Comparison of ENCODE assay signal across 2 cellular contexts in the genomic region with DNA sequence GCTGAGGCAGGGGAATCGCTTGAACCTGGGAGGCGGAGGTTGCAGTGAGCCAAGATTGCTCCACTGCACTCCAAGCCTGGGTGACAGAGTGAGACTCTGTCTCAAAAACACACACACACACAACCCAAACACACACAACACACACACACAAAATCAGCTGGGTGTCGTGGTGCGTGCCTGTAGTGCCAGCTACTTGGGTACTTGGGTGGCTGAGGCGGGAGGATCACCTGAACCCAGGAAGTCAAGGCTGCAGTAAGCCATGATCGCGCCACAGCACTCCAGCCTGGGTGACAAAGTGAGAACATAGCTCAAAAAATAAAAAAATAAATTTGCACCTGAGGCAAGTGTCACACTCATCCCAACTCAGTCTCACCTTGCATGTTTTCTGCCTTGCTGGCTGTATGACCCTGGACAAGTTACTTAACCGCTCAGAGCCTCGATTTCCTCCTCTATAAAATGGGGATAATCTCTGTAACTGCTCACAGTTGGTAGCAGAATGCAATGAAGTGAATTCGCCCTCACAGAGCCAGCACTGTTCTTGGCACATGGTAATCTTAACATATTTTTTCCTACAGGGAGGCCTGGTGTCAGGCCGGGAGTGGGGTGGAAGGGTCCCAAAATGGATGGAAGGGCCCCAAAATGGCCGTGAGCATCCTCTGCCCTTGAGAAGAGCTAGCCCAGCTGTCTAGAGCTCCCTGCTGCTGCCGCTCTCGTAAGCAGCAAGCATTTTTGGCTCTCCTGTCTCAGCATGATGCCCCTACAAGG.
TF ChIP-seq lines count a peak whose summit lies in the region.

No MANE protein-coding gene starts in this region.

TF ChIP-seq in GM23338, 12 proteins besides CTCF, POLR2A, EP300 and RAD21:
- TF ChIP-seq ZNF331 (CRISPR knock-in tag; IDR thresholded peaks at IDR 0.05; ENCODE audit: low read depth) (no peak), ZNF114 (CRISPR knock-in tag; IDR thresholded peaks at IDR 0.05) (no peak)
- TF ChIP-seq, protein P1, sequence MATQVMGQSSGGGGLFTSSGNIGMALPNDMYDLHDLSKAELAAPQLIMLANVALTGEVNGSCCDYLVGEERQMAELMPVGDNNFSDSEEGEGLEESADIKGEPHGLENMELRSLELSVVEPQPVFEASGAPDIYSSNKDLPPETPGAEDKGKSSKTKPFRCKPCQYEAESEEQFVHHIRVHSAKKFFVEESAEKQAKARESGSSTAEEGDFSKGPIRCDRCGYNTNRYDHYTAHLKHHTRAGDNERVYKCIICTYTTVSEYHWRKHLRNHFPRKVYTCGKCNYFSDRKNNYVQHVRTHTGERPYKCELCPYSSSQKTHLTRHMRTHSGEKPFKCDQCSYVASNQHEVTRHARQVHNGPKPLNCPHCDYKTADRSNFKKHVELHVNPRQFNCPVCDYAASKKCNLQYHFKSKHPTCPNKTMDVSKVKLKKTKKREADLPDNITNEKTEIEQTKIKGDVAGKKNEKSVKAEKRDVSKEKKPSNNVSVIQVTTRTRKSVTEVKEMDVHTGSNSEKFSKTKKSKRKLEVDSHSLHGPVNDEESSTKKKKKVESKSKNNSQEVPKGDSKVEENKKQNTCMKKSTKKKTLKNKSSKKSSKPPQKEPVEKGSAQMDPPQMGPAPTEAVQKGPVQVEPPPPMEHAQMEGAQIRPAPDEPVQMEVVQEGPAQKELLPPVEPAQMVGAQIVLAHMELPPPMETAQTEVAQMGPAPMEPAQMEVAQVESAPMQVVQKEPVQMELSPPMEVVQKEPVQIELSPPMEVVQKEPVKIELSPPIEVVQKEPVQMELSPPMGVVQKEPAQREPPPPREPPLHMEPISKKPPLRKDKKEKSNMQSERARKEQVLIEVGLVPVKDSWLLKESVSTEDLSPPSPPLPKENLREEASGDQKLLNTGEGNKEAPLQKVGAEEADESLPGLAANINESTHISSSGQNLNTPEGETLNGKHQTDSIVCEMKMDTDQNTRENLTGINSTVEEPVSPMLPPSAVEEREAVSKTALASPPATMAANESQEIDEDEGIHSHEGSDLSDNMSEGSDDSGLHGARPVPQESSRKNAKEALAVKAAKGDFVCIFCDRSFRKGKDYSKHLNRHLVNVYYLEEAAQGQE (IDR thresholded peaks at IDR 0.05; ENCODE audit: unreplicated experiment), result no peak
- TF ChIP-seq, protein P2, sequence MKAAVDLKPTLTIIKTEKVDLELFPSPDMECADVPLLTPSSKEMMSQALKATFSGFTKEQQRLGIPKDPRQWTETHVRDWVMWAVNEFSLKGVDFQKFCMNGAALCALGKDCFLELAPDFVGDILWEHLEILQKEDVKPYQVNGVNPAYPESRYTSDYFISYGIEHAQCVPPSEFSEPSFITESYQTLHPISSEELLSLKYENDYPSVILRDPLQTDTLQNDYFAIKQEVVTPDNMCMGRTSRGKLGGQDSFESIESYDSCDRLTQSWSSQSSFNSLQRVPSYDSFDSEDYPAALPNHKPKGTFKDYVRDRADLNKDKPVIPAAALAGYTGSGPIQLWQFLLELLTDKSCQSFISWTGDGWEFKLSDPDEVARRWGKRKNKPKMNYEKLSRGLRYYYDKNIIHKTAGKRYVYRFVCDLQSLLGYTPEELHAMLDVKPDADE (IDR thresholded peaks at IDR 0.05), result no peak

TF ChIP-seq in WTC11, 78 proteins besides CTCF, POLR2A, EP300 and RAD21:
- TF ChIP-seq, protein P3, sequence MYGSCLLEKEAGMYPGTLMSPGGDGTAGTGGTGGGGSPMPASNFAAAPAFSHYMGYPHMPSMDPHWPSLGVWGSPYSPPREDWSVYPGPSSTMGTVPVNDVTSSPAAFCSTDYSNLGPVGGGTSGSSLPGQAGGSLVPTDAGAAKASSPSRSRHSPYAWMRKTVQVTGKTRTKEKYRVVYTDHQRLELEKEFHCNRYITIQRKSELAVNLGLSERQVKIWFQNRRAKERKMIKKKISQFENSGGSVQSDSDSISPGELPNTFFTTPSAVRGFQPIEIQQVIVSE (CRISPR knock-in tag; IDR thresholded peaks at IDR 0.05; ENCODE audit: borderline replicate concordance), result no peak
- TF ChIP-seq JUN (CRISPR knock-in tag; IDR thresholded peaks at IDR 0.05), result no peak
- no peak for TF ChIP-seq FOXJ3 (CRISPR knock-in tag; IDR thresholded peaks at IDR 0.05; ENCODE audit: borderline replicate concordance)
- TF ChIP-seq ZSCAN18 (CRISPR knock-in tag; IDR thresholded peaks at IDR 0.05), result no peak
- TF ChIP-seq, protein P4, sequence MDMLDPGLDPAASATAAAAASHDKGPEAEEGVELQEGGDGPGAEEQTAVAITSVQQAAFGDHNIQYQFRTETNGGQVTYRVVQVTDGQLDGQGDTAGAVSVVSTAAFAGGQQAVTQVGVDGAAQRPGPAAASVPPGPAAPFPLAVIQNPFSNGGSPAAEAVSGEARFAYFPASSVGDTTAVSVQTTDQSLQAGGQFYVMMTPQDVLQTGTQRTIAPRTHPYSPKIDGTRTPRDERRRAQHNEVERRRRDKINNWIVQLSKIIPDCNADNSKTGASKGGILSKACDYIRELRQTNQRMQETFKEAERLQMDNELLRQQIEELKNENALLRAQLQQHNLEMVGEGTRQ (CRISPR knock-in tag; IDR thresholded peaks at IDR 0.05), result no peak
- TF ChIP-seq NFYB (CRISPR knock-in tag; conservative IDR thresholded peaks at IDR 0.05; ENCODE audit: low read depth), result no peak
- TF ChIP-seq ELF4 (CRISPR knock-in tag; IDR thresholded peaks at IDR 0.05; ENCODE audit: low read depth), result no peak
- TF ChIP-seq PRRX2 (CRISPR knock-in tag; IDR thresholded peaks at IDR 0.05), result no peak
- no peak for TF ChIP-seq FOXP4 (CRISPR knock-in tag; IDR thresholded peaks at IDR 0.05)
- no peak for TF ChIP-seq HMGA2 (CRISPR knock-in tag; IDR thresholded peaks at IDR 0.05)
- TF ChIP-seq, protein P5, sequence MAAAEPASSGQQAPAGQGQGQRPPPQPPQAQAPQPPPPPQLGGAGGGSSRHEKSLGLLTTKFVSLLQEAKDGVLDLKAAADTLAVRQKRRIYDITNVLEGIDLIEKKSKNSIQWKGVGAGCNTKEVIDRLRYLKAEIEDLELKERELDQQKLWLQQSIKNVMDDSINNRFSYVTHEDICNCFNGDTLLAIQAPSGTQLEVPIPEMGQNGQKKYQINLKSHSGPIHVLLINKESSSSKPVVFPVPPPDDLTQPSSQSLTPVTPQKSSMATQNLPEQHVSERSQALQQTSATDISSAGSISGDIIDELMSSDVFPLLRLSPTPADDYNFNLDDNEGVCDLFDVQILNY (CRISPR knock-in tag; IDR thresholded peaks at IDR 0.05), result no peak
- TF ChIP-seq TP53 (CRISPR knock-in tag; IDR thresholded peaks at IDR 0.05), result no peak
- no peak for TF ChIP-seq SMAD3 (CRISPR knock-in tag; IDR thresholded peaks at IDR 0.05; ENCODE audit: borderline replicate concordance)
- no peak for TF ChIP-seq CREM (CRISPR knock-in tag; IDR thresholded peaks at IDR 0.05)
- TF ChIP-seq, protein P6, sequence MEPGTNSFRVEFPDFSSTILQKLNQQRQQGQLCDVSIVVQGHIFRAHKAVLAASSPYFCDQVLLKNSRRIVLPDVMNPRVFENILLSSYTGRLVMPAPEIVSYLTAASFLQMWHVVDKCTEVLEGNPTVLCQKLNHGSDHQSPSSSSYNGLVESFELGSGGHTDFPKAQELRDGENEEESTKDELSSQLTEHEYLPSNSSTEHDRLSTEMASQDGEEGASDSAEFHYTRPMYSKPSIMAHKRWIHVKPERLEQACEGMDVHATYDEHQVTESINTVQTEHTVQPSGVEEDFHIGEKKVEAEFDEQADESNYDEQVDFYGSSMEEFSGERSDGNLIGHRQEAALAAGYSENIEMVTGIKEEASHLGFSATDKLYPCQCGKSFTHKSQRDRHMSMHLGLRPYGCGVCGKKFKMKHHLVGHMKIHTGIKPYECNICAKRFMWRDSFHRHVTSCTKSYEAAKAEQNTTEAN (CRISPR knock-in tag; IDR thresholded peaks at IDR 0.05), result no peak
- TF ChIP-seq ZMAT4 (CRISPR knock-in tag; IDR thresholded peaks at IDR 0.05), result no peak
